In genomic region chr16:87858151-87858993, GRCh38 we compare ENCODE assay signal across 8 cellular contexts. TPM values are rescaled to one million over a fixed set of nuclear protein-coding genes. Genes with fewer than 3 reads are reported as not detected.
DNase-seq lines count a peak whose midpoint lies in the region; ATAC-seq, FAIRE-seq and TF ChIP-seq lines count a peak whose summit lies in the region.
"Not testable (repeated sequence)": the region's sequence is repeated elsewhere in the genome, so short reads cannot be mapped to it uniquely, and the experiment has no call there.

No MANE protein-coding gene starts in this region.

- peak overlapping the region; percentile 19 for H3K27ac ChIP-seq in A673 (ENCODE audit: low read depth, low read length, poor library complexity, severe bottlenecking)
- peak overlapping the region; percentile 98 for H3K27ac ChIP-seq in RWPE2 (ENCODE audit: poor library complexity, severe bottlenecking)
- not testable (repeated sequence) for H3K27ac ChIP-seq in astrocyte (ENCODE audit: low read depth, low read length); lower lobe of right lung
- H3K27ac ChIP-seq in gastroesophageal sphincter, result peak overlapping the region in 3 of 4 donors; percentile 79 to 84 (median 83)
- peak overlapping the region; percentile 72 to 87 (median 84) for H3K27ac ChIP-seq in sigmoid colon

- H2AFZ ChIP-seq in astrocyte (ENCODE audit: low read depth, low read length), result not testable (repeated sequence)

- H3K4me2 ChIP-seq in astrocyte (ENCODE audit: low read length), result not testable (repeated sequence)

- peak overlapping the region; percentile 90 for H3K27ac Mint-ChIP-seq in activated CD4-positive, alpha-beta memory T cell treated with anti-CD3 and anti-CD28 coated beads, Interleukin-2, amount 10 ng/mL, durations not matched to agents 7 days and 5 days
- peak overlapping the region; percentile 41 for H3K27ac Mint-ChIP-seq in astrocyte (ENCODE audit: unreplicated experiment)

- POLR2A ChIA-PET in A673 (lab: Charles Lee; ENCODE audit: low non-redundant PET), result not testable (repeated sequence)
- POLR2A ChIA-PET in activated CD4-positive, alpha-beta memory T cell treated with anti-CD3 and anti-CD28 coated beads, Interleukin-2, amount 10 ng/mL, durations not matched to agents 7 days and 5 days (lab: Charles Lee), result interaction anchor here (1.7 to 9.6 kb wide), 2 partner anchors 10 kb away, joined by 6 to 241 read pairs; partner anchors contain the start of gene SLC7A5

- not testable (repeated sequence) for H3K9me3 Mint-ChIP-seq in activated CD4-positive, alpha-beta memory T cell treated with anti-CD3 and anti-CD28 coated beads, Interleukin-2, amount 10 ng/mL, durations not matched to agents 7 days and 5 days; astrocyte (ENCODE audit: unreplicated experiment)

- H3K4me1 ChIP-seq in A673 (ENCODE audit: insufficient read depth, low read length, poor library complexity, severe bottlenecking), result peaks cover 63% of the 10 kb centered on the region
- H3K4me1 ChIP-seq in RWPE2 (ENCODE audit: insufficient read depth, poor library complexity, severe bottlenecking), result peaks cover 69% of the 10 kb centered on the region
- peaks cover 34% of the 10 kb centered on the region for H3K4me1 ChIP-seq in astrocyte (ENCODE audit: insufficient read depth, low read length)
- peaks cover 0 to 92% (median 22%) of the 10 kb centered on the region in 3 donors for H3K4me1 ChIP-seq in gastroesophageal sphincter
- peaks cover 26% of the 10 kb centered on the region for H3K4me1 ChIP-seq in lower lobe of right lung
- peaks cover 0 to 98% (median 93%) of the 10 kb centered on the region in 4 donors for H3K4me1 ChIP-seq in sigmoid colon

- peaks cover 99% of the 10 kb centered on the region for H3K79me2 ChIP-seq in astrocyte (ENCODE audit: insufficient read depth, low read length)

- TF ChIP-seq CTCF in A673 (conservative IDR thresholded peaks at IDR 0.05; ENCODE audit: low read depth, low read length); RWPE2 (IDR thresholded peaks at IDR 0.05; ENCODE audit: poor library complexity, severe bottlenecking); astrocyte (IDR thresholded peaks at IDR 0.05; ENCODE audit: insufficient read depth, low read depth, low read length); gastroesophageal sphincter (IDR thresholded peaks at IDR 0.05); lower lobe of right lung (IDR thresholded peaks at IDR 0.05); sigmoid colon (IDR thresholded peaks at IDR 0.05): not testable (repeated sequence)

- CTCF ChIA-PET in A673 (lab: Charles Lee), result not testable (repeated sequence)
- CTCF ChIA-PET in activated CD4-positive, alpha-beta memory T cell treated with anti-CD3 and anti-CD28 coated beads, Interleukin-2, amount 10 ng/mL, durations not matched to agents 7 days and 5 days (lab: Charles Lee), result interaction anchor here (2.2 to 2.4 kb wide), 2 partner anchors 13 to 79 kb away, joined by 5 to 15 read pairs; no protein-coding TSS in a partner anchor

- TF ChIP-seq POLR2A in gastroesophageal sphincter (IDR thresholded peaks at IDR 0.05); sigmoid colon (IDR thresholded peaks at IDR 0.05): not testable (repeated sequence)

- not testable (repeated sequence) for H3K27me3 ChIP-seq in A673 (replicated peaks; ENCODE audit: insufficient read depth, low read depth, low read length, poor library complexity); RWPE2 (ENCODE audit: insufficient read depth, poor library complexity, severe bottlenecking); astrocyte (ENCODE audit: insufficient read depth, low read length); gastroesophageal sphincter; lower lobe of right lung (ENCODE audit: low read depth); sigmoid colon

- WGBS in gastroesophageal sphincter (ENCODE audit: low coverage in 1 of 2), 2 donors, result 60% methylated on average over 1 of the region's 27 CpGs; no CpG with 5 or more reads in 1 of the 2 donors
- WGBS in sigmoid colon, 2 donors, result 83 to 85% methylated on average over 27 of the region's 27 CpGs

- peaks cover 72% of the 10 kb centered on the region for H3K36me3 Mint-ChIP-seq in activated CD4-positive, alpha-beta memory T cell treated with anti-CD3 and anti-CD28 coated beads, Interleukin-2, amount 10 ng/mL, durations not matched to agents 7 days and 5 days (ENCODE audit: low read depth)
- peaks cover 13% of the 10 kb centered on the region for H3K36me3 Mint-ChIP-seq in astrocyte (ENCODE audit: low read depth, unreplicated experiment)

- FAIRE-seq in astrocyte (lab: Jason Lieb, UNC), result not testable (repeated sequence)

- not testable (repeated sequence) for H3K4me3 ChIP-seq in A673 (ENCODE audit: low read depth, low read length, poor library complexity, severe bottlenecking); astrocyte (ENCODE audit: insufficient read depth, low read depth, low read length); gastroesophageal sphincter; lower lobe of right lung; sigmoid colon
- peak overlapping the region; percentile 99 for H3K4me3 ChIP-seq in RWPE2 (ENCODE audit: severe bottlenecking)

- H3K4me3 Mint-ChIP-seq in activated CD4-positive, alpha-beta memory T cell treated with anti-CD3 and anti-CD28 coated beads, Interleukin-2, amount 10 ng/mL, durations not matched to agents 7 days and 5 days, result peak overlapping the region; percentile 13
- H3K4me3 Mint-ChIP-seq in astrocyte (ENCODE audit: unreplicated experiment), result not testable (repeated sequence)

- H3K4me1 Mint-ChIP-seq in activated CD4-positive, alpha-beta memory T cell treated with anti-CD3 and anti-CD28 coated beads, Interleukin-2, amount 10 ng/mL, durations not matched to agents 7 days and 5 days, result peaks cover 91% of the 10 kb centered on the region
- peaks cover 50% of the 10 kb centered on the region for H3K4me1 Mint-ChIP-seq in astrocyte (ENCODE audit: low read depth, unreplicated experiment)

- H4K20me1 ChIP-seq in astrocyte (ENCODE audit: insufficient read depth, low read length), result peaks cover 88% of the 10 kb centered on the region

- H3K27me3 Mint-ChIP-seq in activated CD4-positive, alpha-beta memory T cell treated with anti-CD3 and anti-CD28 coated beads, Interleukin-2, amount 10 ng/mL, durations not matched to agents 7 days and 5 days; astrocyte (ENCODE audit: low read depth, unreplicated experiment): not testable (repeated sequence)

- intact Hi-C loops in A673 (cut with micrococcal nuclease; ENCODE audit: unreplicated experiment); lower lobe of right lung (cut with DNase I): not testable (repeated sequence)
- intact Hi-C loops in sigmoid colon (cut with DNase I), result loop anchor here (10.0 kb wide), 2 partner anchors 474 to 916 kb away; partner anchors contain the start of gene FBXO31

- H3K9ac ChIP-seq in astrocyte (ENCODE audit: low read length), result not testable (repeated sequence)

- H3K9me3 ChIP-seq in A673 (ENCODE audit: low read depth, low read length, poor library complexity, severe bottlenecking); RWPE2 (ENCODE audit: severe bottlenecking); astrocyte (ENCODE audit: insufficient read depth, low read depth, low read length); gastroesophageal sphincter; lower lobe of right lung; sigmoid colon: not testable (repeated sequence)

- TF ChIP-seq EP300 in gastroesophageal sphincter (IDR thresholded peaks at IDR 0.05); sigmoid colon (IDR thresholded peaks at IDR 0.05): not testable (repeated sequence)

- ATAC-seq in RWPE2 (ENCODE audit: low read depth); gastroesophageal sphincter: not testable (repeated sequence)
- ATAC-seq in lower lobe of right lung, result peak; percentile 2 to 25

- not testable (repeated sequence) for BruUV-seq in A673 (replicated peaks; lab: Mats Ljungman, UMichigan)

- peaks cover 30% of the 10 kb centered on the region for H3K36me3 ChIP-seq in A673 (ENCODE audit: insufficient read depth, low read length, poor library complexity, severe bottlenecking)
- peaks cover 93% of the 10 kb centered on the region for H3K36me3 ChIP-seq in RWPE2 (ENCODE audit: low read depth)
- not testable (repeated sequence) for H3K36me3 ChIP-seq in astrocyte (ENCODE audit: insufficient read depth, low read length); gastroesophageal sphincter; lower lobe of right lung; sigmoid colon

- DNase-seq in A673 (ENCODE audit: low spot score); RWPE2 (ENCODE audit: low spot score); activated CD4-positive, alpha-beta memory T cell treated with anti-CD3 and anti-CD28 coated beads, Interleukin-2, amount 10 ng/mL, durations not matched to agents 7 days and 5 days; astrocyte (ENCODE audit: low read depth); sigmoid colon: not testable (repeated sequence)
- DNase-seq in HT-29 (ENCODE audit: low spot score), result peak; percentile 33
- DNase-seq in lower lobe of right lung, result peak; percentile 87

RNA-seq across cellular contexts. Expression of gene SLC7A5, which starts 10.9 kb away (rescaled TPM):
- total RNA-seq in A673 (2021), result 324 and 371 TPM in 2 replicates
- 125 and 147 TPM in 2 replicates for total RNA-seq in HT-29 (2014; rRNA removed; shearing (Covaris generic))
- 100 to 1,000 TPM; 178 to 187 TPM for total RNA-seq in activated CD4-positive, alpha-beta memory T cell treated with anti-CD3 and anti-CD28 coated beads, Interleukin-2, amount 10 ng/mL, durations not matched to agents 7 days and 5 days
- 815 and 816 TPM in 2 replicates for total RNA-seq in astrocyte
- total RNA-seq in gastroesophageal sphincter, result 10 to 100 TPM in 1 of 4 donors, 1 to 10 TPM in 3; 3.1 to 10.4 (median 6.0) TPM
- total RNA-seq in lower lobe of right lung, result 10.7 TPM
- 1 to 10 TPM; 2.9 to 8.1 (median 3.6) TPM for total RNA-seq in sigmoid colon
- 10 to 100 TPM in 1 of 3 donors, 1 to 10 TPM in 1, under 1 TPM in 1; 0.60 to 44.5 (median 1.2) TPM for polyA plus RNA-seq in sigmoid colon

Comparison
In these comparisons a context has a peak if more than half of its experiments do, and no peak if none do; other contexts are left out.
1. RNA of gene SLC7A5, which starts 10.9 kb away (total RNA-seq): 815 to 816 TPM in astrocyte, 324 to 371 TPM in A673, 178 to 187 TPM in activated CD4-positive, alpha-beta memory T cell treated with anti-CD3 and anti-CD28 coated beads, Interleukin-2, amount 10 ng/mL, durations not matched to agents 7 days and 5 days and 125 to 147 TPM in HT-29; 10.7 TPM in lower lobe of right lung (single experiment), 3.1 to 10.4 TPM in gastroesophageal sphincter and 2.9 to 8.1 TPM in sigmoid colon; every median in the first group is over 10 times any median in the second.